In the genomic region with DNA sequence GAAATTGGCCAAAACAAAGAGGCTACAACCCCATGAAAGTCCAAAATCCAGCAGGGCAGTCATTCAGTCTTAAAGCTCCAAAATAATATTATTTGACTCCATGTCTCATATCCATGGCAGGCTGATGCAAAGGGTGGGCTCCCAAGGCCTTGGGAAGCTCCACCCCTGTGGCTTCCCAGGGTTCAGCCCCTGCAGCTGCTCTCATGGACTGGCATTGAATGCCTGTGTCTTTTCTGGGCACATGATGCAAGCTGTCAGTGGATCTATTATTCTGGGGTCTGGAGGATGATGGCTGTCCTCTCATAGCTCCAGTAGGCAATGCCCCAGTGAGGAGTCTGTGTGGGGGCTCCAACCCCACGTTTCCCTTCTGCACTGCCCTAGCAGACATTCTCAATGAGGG, we compare ENCODE assay signal across 34 cellular contexts.
"Had no signal": no experiment of that assay in that cellular context is flagged by ENCODE, and none has a peak within 500 bp of the region (broad histone marks: within the 10 kb centered on the region; RNA-seq: fewer than 3 reads in every experiment).

No MANE protein-coding gene starts in this region.

- H3K27me3 ChIP-seq: MG63 had no signal

- H3K36me3 ChIP-seq: MG63 had no signal

- H3K4me2 ChIP-seq: KMS-11 had no signal

- H3K9ac ChIP-seq: KMS-11 had no signal

- H3K27ac ChIP-seq: KMS-11 had no signal

- H3K4me3 ChIP-seq: MG63 had no signal

- DNase-seq: Karpas-422, Kasumi-1, KBM-7, KG1, MG63, MV-4-11, NCI-H1048, NCI-H1092, NCI-H1092 treated with DMSO at 0.1 percent for 48 hours, NCI-H1105, NCI-H1105 treated with DMSO at 0.1 percent for 48 hours, NCI-H1417, NCI-H1417 treated with DMSO at 0.1 percent for 48 hours, NCI-H1436, NCI-H1436 treated with DMSO at 0.1 percent for 48 hours, NCI-H146, NCI-H1694, NCI-H1694 treated with DMSO at 0.1 percent for 48 hours, NCI-H187, NCI-H187 treated with DMSO at 0.1 percent for 48 hours, NCI-H1930, NCI-H2029, NCI-H2029 treated with DMSO at 0.1 percent for 48 hours, NCI-H2081, NCI-H2081 treated with DMSO at 0.1 percent for 48 hours, NCI-H2107, NCI-H2171, NCI-H2171 treated with DMSO at 0.1 percent for 48 hours, NCI-H2227 treated with DMSO at 0.1 percent for 48 hours, NCI-H226, NCI-H345, NCI-H446, NCI-H446 treated with DMSO at 0.1 percent for 48 hours had no signal
